In genomic region chr5:140041099-140041491, GRCh38 we compare ENCODE assay signal across 9 cellular contexts. TPM values are rescaled to one million over a fixed set of nuclear protein-coding genes. Genes with fewer than 3 reads are reported as not detected.
DNase-seq lines count a peak whose midpoint lies in the region; ATAC-seq and TF ChIP-seq lines count a peak whose summit lies in the region.
"Had no signal": no experiment of that assay in that cellular context is flagged by ENCODE, and none has a peak within 500 bp of the region (broad histone marks: within the 10 kb centered on the region; RNA-seq: fewer than 3 reads in every experiment).

No MANE protein-coding gene starts in this region.

- CTCF ChIA-PET in activated CD8-positive, alpha-beta T cell treated with anti-CD3 and anti-CD28 coated beads for 36 hours (lab: Charles Lee), result interaction anchor here (0.7 to 2.4 kb wide), 5 partner anchors 21 to 254 kb away, joined by 3 to 12 read pairs (median 3); no protein-coding TSS in a partner anchor
- CTCF ChIA-PET in activated CD8-positive, alpha-beta T cell treated with anti-CD3 and anti-CD28 coated beads, Interleukin-2, amount 10 ng/mL, durations not matched to agents 7 days and 5 days (lab: Charles Lee), result interaction anchor here (0.8 to 2.0 kb wide), 2 partner anchors 72 to 104 kb away, joined by 4 to 7 read pairs; no protein-coding TSS in a partner anchor

- intact Hi-C loops in activated CD8-positive, alpha-beta T cell treated with anti-CD3 and anti-CD28 coated beads for 36 hours (cut with micrococcal nuclease), result no loop called here

- H3K9me3 ChIP-seq in T-helper 17 cell (ENCODE audit: control insufficient read depth, low read length, poor library complexity, severe bottlenecking) (no peaks in the 10 kb centered on the region), gastroesophageal sphincter (no peaks in the 10 kb centered on the region)

- H3K27ac ChIP-seq in gastroesophageal sphincter, result peak overlapping the region; percentile 36 to 84 (median 78)

- no peaks in the 10 kb centered on the region for H3K27me3 ChIP-seq in gastroesophageal sphincter

- no peak for TF ChIP-seq EP300 in gastroesophageal sphincter (IDR thresholded peaks at IDR 0.05)

- TF ChIP-seq CTCF in activated CD8-positive, alpha-beta T cell treated with anti-CD3 and anti-CD28 coated beads for 36 hours (IDR thresholded peaks at IDR 0.05), result no peak
- TF ChIP-seq CTCF in gastroesophageal sphincter (IDR thresholded peaks at IDR 0.05), result no peak

- no peak for ATAC-seq in activated CD8-positive, alpha-beta T cell treated with anti-CD3 and anti-CD28 coated beads for 36 hours
- no peak for ATAC-seq in activated CD8-positive, alpha-beta T cell treated with anti-CD3 and anti-CD28 coated beads, Interleukin-2, amount 10 ng/mL, durations not matched to agents 7 days and 5 days
- no peak for ATAC-seq in T-helper 17 cell
- no peak for ATAC-seq in gastroesophageal sphincter
- no peak for ATAC-seq in stimulated activated naive B cell treated with anti-CD40 and anti-IgM and Interleukin-4, amounts not matched to agents 10 μg/mL and 1 μg/mL and 100 μg/mL, for 72 hours (replicated peaks)
- ATAC-seq in GM19455 (IDR thresholded peaks at IDR 0.05; ENCODE audit: unreplicated experiment), result no peak
- ATAC-seq in HG02642 (IDR thresholded peaks at IDR 0.05; ENCODE audit: poor library complexity, unreplicated experiment), result no peak

- 46 to 67% methylated on average over 4 of the region's 4 CpGs for WGBS in gastroesophageal sphincter (ENCODE audit: low coverage in 1 of 2), 2 donors

- H3K4me3 Mint-ChIP-seq in activated CD8-positive, alpha-beta T cell treated with anti-CD3 and anti-CD28 coated beads for 36 hours, result peak overlapping the region; percentile 26
- H3K4me3 Mint-ChIP-seq in activated CD8-positive, alpha-beta T cell treated with anti-CD3 and anti-CD28 coated beads, Interleukin-2, amount 10 ng/mL, durations not matched to agents 7 days and 5 days, result no peak overlapping the region
- H3K4me3 Mint-ChIP-seq in T-helper 17 cell, result peak overlapping the region; percentile 89
- H3K4me3 Mint-ChIP-seq in stimulated activated naive B cell treated with anti-CD40 and anti-IgM and Interleukin-4, amounts not matched to agents 10 μg/mL and 1 μg/mL and 100 μg/mL, for 72 hours, result peak overlapping the region; percentile 59 to 73

- H3K4me3 ChIP-seq in gastroesophageal sphincter, result peak overlapping the region; percentile 60 to 82

- peaks cover 61% of the 10 kb centered on the region for H3K27me3 Mint-ChIP-seq in activated CD8-positive, alpha-beta T cell treated with anti-CD3 and anti-CD28 coated beads for 36 hours
- H3K27me3 Mint-ChIP-seq in activated CD8-positive, alpha-beta T cell treated with anti-CD3 and anti-CD28 coated beads, Interleukin-2, amount 10 ng/mL, durations not matched to agents 7 days and 5 days (ENCODE audit: low read depth), result peaks cover 69% of the 10 kb centered on the region
- H3K27me3 Mint-ChIP-seq in T-helper 17 cell, result peaks cover 77% of the 10 kb centered on the region
- peaks cover 62 to 66% of the 10 kb centered on the region in 2 donors for H3K27me3 Mint-ChIP-seq in stimulated activated naive B cell treated with anti-CD40 and anti-IgM and Interleukin-4, amounts not matched to agents 10 μg/mL and 1 μg/mL and 100 μg/mL, for 72 hours

- H3K36me3 ChIP-seq in gastroesophageal sphincter, result no peaks in the 10 kb centered on the region

- no peaks in the 10 kb centered on the region for H3K9me3 Mint-ChIP-seq in activated CD8-positive, alpha-beta T cell treated with anti-CD3 and anti-CD28 coated beads for 36 hours
- H3K9me3 Mint-ChIP-seq in activated CD8-positive, alpha-beta T cell treated with anti-CD3 and anti-CD28 coated beads, Interleukin-2, amount 10 ng/mL, durations not matched to agents 7 days and 5 days (ENCODE audit: insufficient read depth), result no peaks in the 10 kb centered on the region
- no peaks in the 10 kb centered on the region for H3K9me3 Mint-ChIP-seq in stimulated activated naive B cell treated with anti-CD40 and anti-IgM and Interleukin-4, amounts not matched to agents 10 μg/mL and 1 μg/mL and 100 μg/mL, for 72 hours

- TF ChIP-seq POLR2A in gastroesophageal sphincter (IDR thresholded peaks at IDR 0.05), result no peak

- no peak for DNase-seq in activated CD8-positive, alpha-beta T cell treated with anti-CD3 and anti-CD28 coated beads for 36 hours
- DNase-seq in activated CD8-positive, alpha-beta T cell treated with anti-CD3 and anti-CD28 coated beads, Interleukin-2, amount 10 ng/mL, durations not matched to agents 7 days and 5 days, result no peak
- DNase-seq in T-helper 17 cell (no peak), GF-D8 (lab: John Stamatoyannopoulos, UW) (no peak)
- no peak for DNase-seq in stimulated activated naive B cell treated with anti-CD40 and anti-IgM and Interleukin-4, amounts not matched to agents 10 μg/mL and 1 μg/mL and 100 μg/mL, for 72 hours
- DNase-seq: MV-4-11 had no signal

- H3K27ac Mint-ChIP-seq in activated CD8-positive, alpha-beta T cell treated with anti-CD3 and anti-CD28 coated beads for 36 hours, result no peak overlapping the region
- no peak overlapping the region for H3K27ac Mint-ChIP-seq in activated CD8-positive, alpha-beta T cell treated with anti-CD3 and anti-CD28 coated beads, Interleukin-2, amount 10 ng/mL, durations not matched to agents 7 days and 5 days
- no peak overlapping the region for H3K27ac Mint-ChIP-seq in T-helper 17 cell
- H3K27ac Mint-ChIP-seq in stimulated activated naive B cell treated with anti-CD40 and anti-IgM and Interleukin-4, amounts not matched to agents 10 μg/mL and 1 μg/mL and 100 μg/mL, for 72 hours, result no peak overlapping the region

- H3K36me3 Mint-ChIP-seq in activated CD8-positive, alpha-beta T cell treated with anti-CD3 and anti-CD28 coated beads for 36 hours (ENCODE audit: low read depth), result no peaks in the 10 kb centered on the region
- no peaks in the 10 kb centered on the region for H3K36me3 Mint-ChIP-seq in activated CD8-positive, alpha-beta T cell treated with anti-CD3 and anti-CD28 coated beads, Interleukin-2, amount 10 ng/mL, durations not matched to agents 7 days and 5 days (ENCODE audit: low read depth)
- peaks cover 13% of the 10 kb centered on the region for H3K36me3 Mint-ChIP-seq in T-helper 17 cell (ENCODE audit: low read depth)
- no peaks in the 10 kb centered on the region for H3K36me3 Mint-ChIP-seq in stimulated activated naive B cell treated with anti-CD40 and anti-IgM and Interleukin-4, amounts not matched to agents 10 μg/mL and 1 μg/mL and 100 μg/mL, for 72 hours

- peaks cover 8% of the 10 kb centered on the region for H3K4me1 Mint-ChIP-seq in activated CD8-positive, alpha-beta T cell treated with anti-CD3 and anti-CD28 coated beads for 36 hours (ENCODE audit: low read depth)
- H3K4me1 Mint-ChIP-seq in activated CD8-positive, alpha-beta T cell treated with anti-CD3 and anti-CD28 coated beads, Interleukin-2, amount 10 ng/mL, durations not matched to agents 7 days and 5 days (ENCODE audit: low read depth), result peaks cover 14% of the 10 kb centered on the region
- H3K4me1 Mint-ChIP-seq in T-helper 17 cell, result peaks cover 16% of the 10 kb centered on the region
- peaks cover 21 to 39% of the 10 kb centered on the region in 2 donors for H3K4me1 Mint-ChIP-seq in stimulated activated naive B cell treated with anti-CD40 and anti-IgM and Interleukin-4, amounts not matched to agents 10 μg/mL and 1 μg/mL and 100 μg/mL, for 72 hours

- peaks cover 0 to 66% (median 11%) of the 10 kb centered on the region in 3 donors for H3K4me1 ChIP-seq in gastroesophageal sphincter

- POLR2A ChIA-PET in activated CD8-positive, alpha-beta T cell treated with anti-CD3 and anti-CD28 coated beads for 36 hours (lab: Charles Lee), result interaction anchor here (0.8 kb wide), 1 partner anchor 17 kb away, joined by 3 read pairs; no protein-coding TSS in a partner anchor
- POLR2A ChIA-PET in activated CD8-positive, alpha-beta T cell treated with anti-CD3 and anti-CD28 coated beads, Interleukin-2, amount 10 ng/mL, durations not matched to agents 7 days and 5 days (lab: Charles Lee), result no interaction called here

RNA-seq across cellular contexts. Expression of gene NRG2, which starts 2.0 kb away (rescaled TPM):
- total RNA-seq in activated CD8-positive, alpha-beta T cell treated with anti-CD3 and anti-CD28 coated beads for 36 hours, result under 1 TPM in 1 of 2 experiments, not detected in 1; 0.11 TPM
- total RNA-seq in activated CD8-positive, alpha-beta T cell treated with anti-CD3 and anti-CD28 coated beads, Interleukin-2, amount 10 ng/mL, durations not matched to agents 7 days and 5 days, result not detected
- total RNA-seq in T-helper 17 cell (under 1 TPM in 1 of 2 donors, not detected in 1; 0.08 TPM), gastroesophageal sphincter (1 to 10 TPM; 3.2 to 7.6 (median 5.1) TPM)
